In the genomic region with DNA sequence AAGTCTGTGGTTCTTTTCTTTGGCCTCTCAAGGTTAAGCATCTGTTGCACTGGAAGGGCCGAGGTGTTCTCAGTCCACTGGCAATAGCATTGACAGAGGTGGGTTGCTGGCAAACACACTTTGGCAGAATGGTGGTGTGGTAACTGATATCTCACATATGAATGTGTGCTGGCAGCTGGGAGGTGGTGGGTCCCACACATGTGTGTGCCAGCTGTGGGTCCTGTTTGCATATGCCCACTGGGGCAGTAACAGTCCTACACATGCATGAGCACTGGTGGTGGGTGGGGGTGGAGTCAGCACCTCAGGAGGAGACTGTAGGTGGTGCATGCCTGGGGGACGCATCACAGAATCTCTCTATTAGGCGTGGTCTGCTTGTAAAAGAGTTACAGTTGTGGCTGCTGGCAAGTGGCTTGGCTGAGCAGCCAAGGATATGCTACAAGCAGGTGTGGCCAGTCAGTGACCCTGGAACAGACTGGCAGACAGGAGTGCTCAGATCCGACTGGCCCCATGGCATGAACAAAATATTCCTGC, we compare ENCODE assay signal across 1 cellular context.
TF ChIP-seq lines count a peak whose summit lies in the region.

No MANE protein-coding gene starts in this region.

TF ChIP-seq in WTC11, 78 proteins besides CTCF, POLR2A, EP300 and RAD21 (continued from another document):
- no peak for TF ChIP-seq MYBL2 (CRISPR knock-in tag; IDR thresholded peaks at IDR 0.05)
- no peak for TF ChIP-seq ZNF317 (CRISPR knock-in tag; IDR thresholded peaks at IDR 0.05; ENCODE audit: borderline replicate concordance, low read depth)
- TF ChIP-seq JAZF1 (CRISPR knock-in tag; IDR thresholded peaks at IDR 0.05) = no peak
- TF ChIP-seq OVOL2 (CRISPR knock-in tag; IDR thresholded peaks at IDR 0.05; ENCODE audit: borderline replicate concordance) = no peak
- TF ChIP-seq ESRRA (CRISPR knock-in tag; IDR thresholded peaks at IDR 0.05; ENCODE audit: borderline replicate concordance) = no peak
- TF ChIP-seq, protein P1, sequence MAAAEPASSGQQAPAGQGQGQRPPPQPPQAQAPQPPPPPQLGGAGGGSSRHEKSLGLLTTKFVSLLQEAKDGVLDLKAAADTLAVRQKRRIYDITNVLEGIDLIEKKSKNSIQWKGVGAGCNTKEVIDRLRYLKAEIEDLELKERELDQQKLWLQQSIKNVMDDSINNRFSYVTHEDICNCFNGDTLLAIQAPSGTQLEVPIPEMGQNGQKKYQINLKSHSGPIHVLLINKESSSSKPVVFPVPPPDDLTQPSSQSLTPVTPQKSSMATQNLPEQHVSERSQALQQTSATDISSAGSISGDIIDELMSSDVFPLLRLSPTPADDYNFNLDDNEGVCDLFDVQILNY (CRISPR knock-in tag; IDR thresholded peaks at IDR 0.05) = no peak
- TF ChIP-seq, protein P2, sequence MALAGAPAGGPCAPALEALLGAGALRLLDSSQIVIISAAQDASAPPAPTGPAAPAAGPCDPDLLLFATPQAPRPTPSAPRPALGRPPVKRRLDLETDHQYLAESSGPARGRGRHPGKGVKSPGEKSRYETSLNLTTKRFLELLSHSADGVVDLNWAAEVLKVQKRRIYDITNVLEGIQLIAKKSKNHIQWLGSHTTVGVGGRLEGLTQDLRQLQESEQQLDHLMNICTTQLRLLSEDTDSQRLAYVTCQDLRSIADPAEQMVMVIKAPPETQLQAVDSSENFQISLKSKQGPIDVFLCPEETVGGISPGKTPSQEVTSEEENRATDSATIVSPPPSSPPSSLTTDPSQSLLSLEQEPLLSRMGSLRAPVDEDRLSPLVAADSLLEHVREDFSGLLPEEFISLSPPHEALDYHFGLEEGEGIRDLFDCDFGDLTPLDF (CRISPR knock-in tag; IDR thresholded peaks at IDR 0.05) = no peak
- TF ChIP-seq ZNF423 (CRISPR knock-in tag; IDR thresholded peaks at IDR 0.05) = no peak
- no peak for TF ChIP-seq GABPB1 (CRISPR knock-in tag; IDR thresholded peaks at IDR 0.05)
- no peak for TF ChIP-seq FOXP1 (CRISPR knock-in tag; IDR thresholded peaks at IDR 0.05; ENCODE audit: borderline replicate concordance)
- no peak for TF ChIP-seq SMAD3 (CRISPR knock-in tag; IDR thresholded peaks at IDR 0.05; ENCODE audit: borderline replicate concordance)
- TF ChIP-seq TCF7 (CRISPR knock-in tag; IDR thresholded peaks at IDR 0.05; ENCODE audit: low read depth) = no peak
- no peak for TF ChIP-seq RORB (CRISPR knock-in tag; IDR thresholded peaks at IDR 0.05)
- TF ChIP-seq, protein P3, sequence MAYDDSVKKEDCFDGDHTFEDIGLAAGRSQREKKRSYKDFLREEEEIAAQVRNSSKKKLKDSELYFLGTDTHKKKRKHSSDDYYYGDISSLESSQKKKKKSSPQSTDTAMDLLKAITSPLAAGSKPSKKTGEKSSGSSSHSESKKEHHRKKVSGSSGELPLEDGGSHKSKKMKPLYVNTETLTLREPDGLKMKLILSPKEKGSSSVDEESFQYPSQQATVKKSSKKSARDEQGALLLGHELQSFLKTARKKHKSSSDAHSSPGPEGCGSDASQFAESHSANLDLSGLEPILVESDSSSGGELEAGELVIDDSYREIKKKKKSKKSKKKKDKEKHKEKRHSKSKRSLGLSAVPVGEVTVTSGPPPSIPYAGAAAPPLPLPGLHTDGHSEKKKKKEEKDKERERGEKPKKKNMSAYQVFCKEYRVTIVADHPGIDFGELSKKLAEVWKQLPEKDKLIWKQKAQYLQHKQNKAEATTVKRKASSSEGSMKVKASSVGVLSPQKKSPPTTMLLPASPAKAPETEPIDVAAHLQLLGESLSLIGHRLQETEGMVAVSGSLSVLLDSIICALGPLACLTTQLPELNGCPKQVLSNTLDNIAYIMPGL (CRISPR knock-in tag; IDR thresholded peaks at IDR 0.05) = no peak
TF ChIP-seq in WTC11: peak in this region for 0.
